ENCODE assay signal across 10 cellular contexts in the genomic region with DNA sequence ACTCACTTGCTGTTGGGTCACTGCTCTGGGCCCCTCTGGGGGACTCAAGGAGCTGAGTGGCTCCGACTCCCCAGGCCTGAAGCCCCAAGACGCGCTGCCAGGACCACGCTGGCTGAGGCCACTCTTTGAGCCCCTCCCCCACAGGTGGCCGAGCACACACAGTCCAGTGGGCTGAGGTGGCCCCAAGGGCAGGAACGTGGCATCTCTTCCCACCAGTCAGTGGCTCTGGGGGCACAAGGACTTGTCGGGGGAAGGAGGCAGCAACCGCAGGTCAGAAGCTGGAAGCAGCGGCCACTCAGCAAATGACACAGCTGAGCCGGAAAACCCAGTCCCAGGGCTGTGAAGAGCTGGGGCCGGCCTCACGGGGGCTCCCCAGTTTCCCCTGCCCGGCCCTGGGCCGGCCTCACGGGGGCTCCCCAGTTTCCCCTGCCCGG. TPM values are rescaled to one million over a fixed set of nuclear protein-coding genes. Genes with fewer than 3 reads are reported as not detected.
DNase-seq lines count a peak whose midpoint lies in the region; ATAC-seq, FAIRE-seq and TF ChIP-seq lines count a peak whose summit lies in the region.
"Had no signal": no experiment of that assay in that cellular context is flagged by ENCODE, and none has a peak within 500 bp of the region (broad histone marks: within the 10 kb centered on the region; RNA-seq: fewer than 3 reads in every experiment).

No MANE protein-coding gene starts in this region.

- intact Hi-C loops in K562 (cut with micrococcal nuclease), result no loop called here
- intact Hi-C loops in posterior vena cava (cut with DNase I), result loop anchor here in 1 of 2 donors (10.0 kb wide), 1 partner anchor 233 kb away; the partner anchor contains the start of gene AMZ1

- ATAC-seq in activated CD4-positive, CD25-positive, alpha-beta regulatory T cell treated with anti-CD3 and anti-CD28 coated beads, Interleukin-2, amount 50 U/mL, for 24 hours, result peak; percentile 7 to 18
- peak; percentile 37 for ATAC-seq in HG03135 (IDR thresholded peaks at IDR 0.05; ENCODE audit: unreplicated experiment)
- peak; percentile 67 for ATAC-seq in K562

- H3K36me3 ChIP-seq in K562 (ENCODE audit: control insufficient read depth, insufficient read depth, low read length), result no peaks in the 10 kb centered on the region
- no peaks in the 10 kb centered on the region for H3K36me3 ChIP-seq in mucosa of stomach (ENCODE audit: control insufficient read depth, insufficient read depth, low read length)

- peak overlapping the region; percentile 76 for H3K4me2 ChIP-seq in K562 (ENCODE audit: insufficient read depth, low read length)

- no peaks in the 10 kb centered on the region; the same call in 1 of the 2 replicates for H3K9me3 ChIP-seq in K562 (replicated peaks; ENCODE audit: control insufficient read depth, insufficient read depth, low read depth, low read length)
- H3K9me3 ChIP-seq in mucosa of stomach (ENCODE audit: control insufficient read depth, low read length), result no peaks in the 10 kb centered on the region

- H3K9ac ChIP-seq in K562 (ENCODE audit: insufficient read depth in 1 of 2, low read depth in 2 of 2, low read length in 2 of 2) (peak overlapping the region; percentile 48 to 84; a peak in 3 of 4 replicates), mucosa of stomach (ENCODE audit: low read length) (peak overlapping the region; percentile 49)

- H3K79me2 ChIP-seq in K562 (ENCODE audit: control insufficient read depth, insufficient read depth, low read length), result no peaks in the 10 kb centered on the region

- DNase-seq in activated CD4-positive, CD25-positive, alpha-beta regulatory T cell treated with anti-CD3 and anti-CD28 coated beads, Interleukin-2, amount 50 U/mL, for 72 hours, result no peak
- DNase-seq in K562 (ENCODE audit: extremely low read depth in 1 of 4, low spot score in 3 of 4) (peak in 2 of 4 experiments; percentile 31 to 36), mucosa of gallbladder (ENCODE audit: low spot score) (no peak), posterior vena cava (ENCODE audit: low spot score) (no peak), DMS 273 (lab: John Stamatoyannopoulos, UW; ENCODE audit: unreplicated experiment) (no peak)

- 21% methylated on average over 10 of the region's 16 CpGs for WGBS in K562 (ENCODE audit: insufficient coverage, low coverage, missing lambda C conversion rate)

- no TSS peak for BruUV-seq in K562 (replicated peaks; lab: Mats Ljungman, UMichigan)

- H3K27me3 ChIP-seq in K562 (ENCODE audit: control insufficient read depth in 2 of 2, insufficient read depth in 2 of 2, low read length in 2 of 2) (peaks cover 0 to 10% of the 10 kb centered on the region in 2 experiments; a peak in 2 of 5 replicates), mucosa of stomach (ENCODE audit: control insufficient read depth, insufficient read depth, low read length) (peaks cover 14% of the 10 kb centered on the region)

- H2AFZ ChIP-seq in K562 (ENCODE audit: low read depth, low read length), result peak overlapping the region; percentile 95

- H4K20me1 ChIP-seq in K562 (replicated peaks; ENCODE audit: control insufficient read depth, insufficient read depth, low read length), result no peaks in the 10 kb centered on the region

- TF ChIP-seq EP300 in K562 (IDR thresholded peaks at IDR 0.05; ENCODE audit: low read length), result no peak

- no peak for TF ChIP-seq POLR2A in K562 (conservative IDR thresholded peaks at IDR 0.05)

- H3K4me1 ChIP-seq in K562 (replicated peaks in 1 of 2; ENCODE audit: control insufficient read depth in 2 of 2, insufficient read depth in 2 of 2, low read length in 2 of 2) (peaks cover 7 to 19% of the 10 kb centered on the region in 2 experiments), mucosa of stomach (ENCODE audit: control insufficient read depth, insufficient read depth, low read length) (peaks cover 11% of the 10 kb centered on the region)

- POLR2A ChIA-PET in K562 (lab: Yijun Ruan, JAX), result interaction anchor here (0.6 to 1.5 kb wide), 3 partner anchors 11 to 221 kb away, joined by 3 to 6 read pairs (median 4); no protein-coding TSS in a partner anchor

- CTCF ChIA-PET in K562 (lab: Yijun Ruan, JAX; ENCODE audit: low intra/inter-chr PET ratio), result interaction anchor here (0.9 to 1.9 kb wide), 3 partner anchors 17 to 257 kb away, joined by 5 to 12 read pairs (median 7); no protein-coding TSS in a partner anchor

- H3K4me3 ChIP-seq in K562 (no peak overlapping the region), mucosa of stomach (ENCODE audit: low read length) (no peak overlapping the region)

- peak in 1 of 3 experiments; percentile 27; a peak in 1 of 6 replicates for TF ChIP-seq CTCF in K562 (IDR thresholded peaks at IDR 0.05 in 2 of 3, conservative IDR thresholded peaks at IDR 0.05 in 1 of 3; ENCODE audit: insufficient read depth in 2 of 3, low read depth in 1 of 3, low read length in 3 of 3)

- TF ChIP-seq RAD21 in K562 (CRISPR knock-in tag; conservative IDR thresholded peaks at IDR 0.05 in 1 of 2, IDR thresholded peaks at IDR 0.05 in 1 of 2), result no peak

- in situ Hi-C loops in K562 (cut with MboI), result no loop called here

- no peaks in the 10 kb centered on the region for H3K9me1 ChIP-seq in K562 (ENCODE audit: control insufficient read depth, insufficient read depth, low read length)

- peak overlapping the region; percentile 38; the same call in 1 of the 3 replicates for H3K27ac ChIP-seq in K562 (ENCODE audit: extremely low read depth, low read depth, low read length)

- FAIRE-seq in K562 (lab: Jason Lieb, UNC), result no peak

TF ChIP-seq in K562, 482 proteins besides CTCF, POLR2A, EP300 and RAD21 (continues in another document):
- TF ChIP-seq, protein P1, sequence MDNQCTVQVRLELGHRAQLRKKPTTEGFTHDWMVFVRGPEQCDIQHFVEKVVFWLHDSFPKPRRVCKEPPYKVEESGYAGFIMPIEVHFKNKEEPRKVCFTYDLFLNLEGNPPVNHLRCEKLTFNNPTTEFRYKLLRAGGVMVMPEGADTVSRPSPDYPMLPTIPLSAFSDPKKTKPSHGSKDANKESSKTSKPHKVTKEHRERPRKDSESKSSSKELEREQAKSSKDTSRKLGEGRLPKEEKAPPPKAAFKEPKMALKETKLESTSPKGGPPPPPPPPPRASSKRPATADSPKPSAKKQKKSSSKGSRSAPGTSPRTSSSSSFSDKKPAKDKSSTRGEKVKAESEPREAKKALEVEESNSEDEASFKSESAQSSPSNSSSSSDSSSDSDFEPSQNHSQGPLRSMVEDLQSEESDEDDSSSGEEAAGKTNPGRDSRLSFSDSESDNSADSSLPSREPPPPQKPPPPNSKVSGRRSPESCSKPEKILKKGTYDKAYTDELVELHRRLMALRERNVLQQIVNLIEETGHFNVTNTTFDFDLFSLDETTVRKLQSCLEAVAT (IDR thresholded peaks at IDR 0.05), result no peak
- TF ChIP-seq EGR1 (conservative IDR thresholded peaks at IDR 0.05), result no peak
- peak; percentile 69 for TF ChIP-seq TFAP4 (CRISPR knock-in tag; IDR thresholded peaks at IDR 0.05; ENCODE audit: borderline replicate concordance)
- TF ChIP-seq RBFOX2 (IDR thresholded peaks at IDR 0.05; ENCODE audit: low read depth, low read length), result peak; percentile 10; the same call in 1 of the 2 replicates

RNA-seq across cellular contexts. Expression of gene GRIFIN, which starts 24.1 kb away (rescaled TPM):
- total RNA-seq in K562 (2011; cell fraction: chromatin; rRNA removed; ENCODE audit: low replicate concordance), result not detected in 2 replicates
- total RNA-seq in K562 (2011; cell fraction: nucleolus; rRNA removed), result not detected in 2 replicates
- total RNA-seq in K562 (2011; cell fraction: nucleoplasm; rRNA removed), result not detected in 2 replicates
- total RNA-seq in K562 (2014; rRNA removed), result not detected in 2 replicates
- total RNA-seq in K562 (2014; rRNA removed; fragmentation: Illumina TruSeq; extraction: Trizol), result not detected in 2 replicates
- total RNA-seq in K562 (2015; rRNA removed; fragmentation: Illumina TruSeq; extraction: Trizol), result not detected in 2 replicates
- not detected in 2 replicates for total RNA-seq in K562 (2021)
- not detected in 2 replicates for polyA plus RNA-seq in K562 (2011; rRNA removed)
- not detected in 2 replicates for polyA plus RNA-seq in K562 (2011; cell fraction: cytosol; rRNA removed)
- polyA plus RNA-seq in K562 (2011; cell fraction: nucleus; rRNA removed), result not detected in 2 replicates
- not detected in 2 replicates for polyA plus RNA-seq in K562 (2012)
- not detected in 2 replicates for polyA plus RNA-seq in K562 (2014; fragmentation: Illumina TruSeq; extraction: Trizol)
- not detected for polyA plus RNA-seq in K562 (2014; fragmentation: Nextera tagmentation; extraction: Ambion mirVana)
- polyA plus RNA-seq in K562 (2014; rRNA removed), result not detected in 2 replicates
- polyA minus RNA-seq in K562 (2011; rRNA and poly(A)+ RNA removed), result not detected in 2 replicates
- not detected in 2 replicates for polyA minus RNA-seq in K562 (2011; cell fraction: cytosol; rRNA and poly(A)+ RNA removed)
- not detected in 2 replicates for polyA minus RNA-seq in K562 (2011; cell fraction: nucleus; rRNA and poly(A)+ RNA removed)
- not detected for total RNA-seq in mucosa of gallbladder
- total RNA-seq in posterior vena cava, result not detected
- total RNA-seq: SK-MEL-5, temporal lobe had no signal

RNA-seq across cellular contexts. Expression of gene CHST12, which starts 48.7 kb away (rescaled TPM):
- total RNA-seq in K562 (2011; cell fraction: chromatin; rRNA removed; ENCODE audit: low replicate concordance), result 5.2 and 11.8 TPM in 2 replicates
- total RNA-seq in K562 (2011; cell fraction: nucleolus; rRNA removed), result 6.2 and 7.2 TPM in 2 replicates
- total RNA-seq in K562 (2011; cell fraction: nucleoplasm; rRNA removed), result 5.4 and 5.7 TPM in 2 replicates
- 8.2 and 8.9 TPM in 2 replicates for total RNA-seq in K562 (2014; rRNA removed)
- 0.84 and 1.1 TPM in 2 replicates for total RNA-seq in K562 (2014; rRNA removed; fragmentation: Illumina TruSeq; extraction: Trizol)
- total RNA-seq in K562 (2015; rRNA removed; fragmentation: Illumina TruSeq; extraction: Trizol), result 4.0 and 4.2 TPM in 2 replicates
- 17.3 and 19.8 TPM in 2 replicates for total RNA-seq in K562 (2021)
- 3.6 and 6.8 TPM in 2 replicates for polyA plus RNA-seq in K562 (2011; rRNA removed)
- polyA plus RNA-seq in K562 (2011; cell fraction: cytosol; rRNA removed), result 10.4 and 21.4 TPM in 2 replicates
- polyA plus RNA-seq in K562 (2011; cell fraction: nucleus; rRNA removed), result 5.1 and 6.2 TPM in 2 replicates
- polyA plus RNA-seq in K562 (2012), result 10.2 and 24.4 TPM in 2 replicates
- 2.1 and 5.7 TPM in 2 replicates for polyA plus RNA-seq in K562 (2014; fragmentation: Illumina TruSeq; extraction: Trizol)
- under 1 TPM; 0.18 to 0.24 TPM for polyA plus RNA-seq in K562 (2014; fragmentation: Nextera tagmentation; extraction: Ambion mirVana)
- 10.3 and 10.6 TPM in 2 replicates for polyA plus RNA-seq in K562 (2014; rRNA removed)
- 1.3 and 1.8 TPM in 2 replicates for polyA minus RNA-seq in K562 (2011; rRNA and poly(A)+ RNA removed)
- 6.8 and 9.4 TPM in 2 replicates for polyA minus RNA-seq in K562 (2011; cell fraction: cytosol; rRNA and poly(A)+ RNA removed)
- 1.6 and 2.2 TPM in 2 replicates for polyA minus RNA-seq in K562 (2011; cell fraction: nucleus; rRNA and poly(A)+ RNA removed)
- total RNA-seq in mucosa of gallbladder, result 26.8 TPM
- 10 to 100 TPM; 21.4 to 28.3 TPM for total RNA-seq in posterior vena cava

Comparison
In these comparisons a context has a peak if more than half of its experiments do, and no peak if none do; other contexts are left out.
1. ATAC-seq: peak in every context shown above with its lines; median percentile 67 in K562; 37 in HG03135; 12 in activated CD4-positive, CD25-positive, alpha-beta regulatory T cell treated with anti-CD3 and anti-CD28 coated beads, Interleukin-2, amount 50 U/mL, for 24 hours.